ENCODE assay signal across 13 cellular contexts in genomic region chr21:34844924-34845238, GRCh38.
DNase-seq lines count a peak whose midpoint lies in the region; ATAC-seq and TF ChIP-seq lines count a peak whose summit lies in the region.
"Had no signal": no experiment of that assay in that cellular context is flagged by ENCODE, and none has a peak within 500 bp of the region (broad histone marks: within the 10 kb centered on the region; RNA-seq: fewer than 3 reads in every experiment).

No MANE protein-coding gene starts in this region.

- TF ChIP-seq CTCF in smooth muscle cell (IDR thresholded peaks at IDR 0.05; ENCODE audit: borderline replicate concordance, insufficient read depth, poor library complexity, severe bottlenecking), result no peak

- H3F3A ChIP-seq in smooth muscle cell (ENCODE audit: low read depth), result peaks cover 74% of the 10 kb centered on the region

- peaks cover 31% of the 10 kb centered on the region for H3K36me3 Mint-ChIP-seq in effector memory CD8-positive, alpha-beta T cell (ENCODE audit: insufficient read depth)

- H3K4me1 Mint-ChIP-seq in effector memory CD8-positive, alpha-beta T cell (ENCODE audit: low read depth in 2 of 2), result peaks cover 49 to 50% of the 10 kb centered on the region in 2 donors

- no peak overlapping the region for H3K4me3 Mint-ChIP-seq in effector memory CD8-positive, alpha-beta T cell

- peaks cover 78% of the 10 kb centered on the region for H3K79me2 ChIP-seq in smooth muscle cell (ENCODE audit: low read depth)

- no peaks in the 10 kb centered on the region for H3K9me3 ChIP-seq in smooth muscle cell (replicated peaks; ENCODE audit: low read depth)

- no peak for ATAC-seq in effector memory CD8-positive, alpha-beta T cell (replicated peaks)
- ATAC-seq in GM19324 (IDR thresholded peaks at IDR 0.05; ENCODE audit: low FRiP score, unreplicated experiment) (no peak), GM18909 (IDR thresholded peaks at IDR 0.05; ENCODE audit: poor library complexity, unreplicated experiment) (no peak)

- peaks cover 98% of the 10 kb centered on the region for H4K20me1 ChIP-seq in smooth muscle cell (ENCODE audit: low read depth)

- no peak overlapping the region for H2AFZ ChIP-seq in smooth muscle cell (ENCODE audit: low read depth)

- no peaks in the 10 kb centered on the region for H3K27me3 ChIP-seq in smooth muscle cell (ENCODE audit: low read depth)

- peaks cover 6% of the 10 kb centered on the region for H3K36me3 ChIP-seq in smooth muscle cell (ENCODE audit: low read depth)

- DNase-seq in DMS 273 (lab: John Stamatoyannopoulos, UW; ENCODE audit: unreplicated experiment) (peak; percentile 86), DMS 273 treated with DMSO at 0.1 percent for 48 hours (lab: John Stamatoyannopoulos, UW) (no peak), NCI-H510A treated with DMSO at 0.1 percent for 48 hours (lab: John Stamatoyannopoulos, UW) (peak; percentile 76), smooth muscle cell (lab: John Stamatoyannopoulos, UW; ENCODE audit: unreplicated experiment) (no peak), HUDEP-2 (lab: John Stamatoyannopoulos, UW; ENCODE audit: unreplicated experiment in 76 of 76) (no peak)
- no peak for DNase-seq in effector memory CD8-positive, alpha-beta T cell
- DNase-seq: activated CD4-positive, alpha-beta T cell treated with anti-CD3 and anti-CD28 coated beads for 48 hours; cortex of kidney; NK-92 treated with Interleukin-12 subunit alpha and Interleukin-12 subunit beta, amount 100 ng/mL, for 24 hours; retina had no signal

- WGBS in smooth muscle cell (ENCODE audit: low lambda C conversion rate), result 66% methylated on average over 4 of the region's 4 CpGs

- H3K4me2 ChIP-seq in smooth muscle cell, result peak overlapping the region; percentile 73

- no peaks in the 10 kb centered on the region for H3K27me3 Mint-ChIP-seq in effector memory CD8-positive, alpha-beta T cell

- peaks cover 34% of the 10 kb centered on the region for H3K4me1 ChIP-seq in smooth muscle cell (ENCODE audit: low read depth)

- H3K9ac ChIP-seq in smooth muscle cell (ENCODE audit: low read depth), result peak overlapping the region; percentile 55

- H3K27ac ChIP-seq in smooth muscle cell (ENCODE audit: low read depth), result peak overlapping the region; percentile 92
- H3K27ac ChIP-seq: 22Rv1 had no signal

- H3K27ac Mint-ChIP-seq in effector memory CD8-positive, alpha-beta T cell, result peak overlapping the region; percentile 56 to 90

- H3K9me3 Mint-ChIP-seq in effector memory CD8-positive, alpha-beta T cell, result no peaks in the 10 kb centered on the region

- H3K4me3 ChIP-seq in smooth muscle cell, result no peak overlapping the region

Comparison
In these comparisons a context has a peak if more than half of its experiments do, and no peak if none do; other contexts are left out.
1. DNase-seq: peak in DMS 273 (single experiment) and NCI-H510A treated with DMSO at 0.1 percent for 48 hours (single experiment); none in DMS 273 treated with DMSO at 0.1 percent for 48 hours (single experiment), effector memory CD8-positive, alpha-beta T cell (0 of 3), smooth muscle cell (single experiment) and HUDEP-2 (0 of 76).